In genomic region chr11:45577755-45578154, GRCh38 we compare ENCODE assay signal across 18 cellular contexts.
DNase-seq lines count a peak whose midpoint lies in the region.
"Had no signal": no experiment of that assay in that cellular context is flagged by ENCODE, and none has a peak within 500 bp of the region (broad histone marks: within the 10 kb centered on the region; RNA-seq: fewer than 3 reads in every experiment).

No MANE protein-coding gene starts in this region.

- H3K9ac ChIP-seq in HUES6 (ENCODE audit: low read length) = no peak overlapping the region
- H3K9ac ChIP-seq in NT2/D1 (ENCODE audit: insufficient read length, low read depth) = no peak overlapping the region
- H3K9ac ChIP-seq: GM23248, SK-N-SH had no signal

- H3K27me3 ChIP-seq in HUES6 (ENCODE audit: control insufficient read depth, insufficient read depth, low read length) (0 out of 2 replicates have a peak, but pooled peaks cover 9% of the 10 kb centered on the region), NT2/D1 (ENCODE audit: insufficient read depth, insufficient read length) (peaks cover 20% of the 10 kb centered on the region)

- peak; percentile 44 for DNase-seq in NT2/D1 (ENCODE audit: low read depth, low spot score)
- DNase-seq in iPS DF 4.7 (ENCODE audit: extremely low read depth, low spot score) = peak; percentile 22
- DNase-seq in posterior vena cava (ENCODE audit: low spot score) = peak; percentile 41
- no peak for DNase-seq in NCI-H2081 (lab: John Stamatoyannopoulos, UW)
- DNase-seq in NCI-H748 (lab: John Stamatoyannopoulos, UW; ENCODE audit: unreplicated experiment) = no peak
- no peak for DNase-seq in medulla oblongata (ENCODE audit: extremely low spot score)
- DNase-seq: CD4-positive, CD25-positive, alpha-beta regulatory T cell; DMS79; GM23248; NCI-H1105; NCI-H1694; NCI-H2081 treated with DMSO at 0.1 percent for 48 hours; NCI-H2171 treated with DMSO at 0.1 percent for 48 hours; NCI-H446 treated with DMSO at 0.1 percent for 48 hours; NCI-H748 treated with DMSO at 0.1 percent for 48 hours; SIG-M5 had no signal

- H3K4me1 ChIP-seq in HUES6 (ENCODE audit: control insufficient read depth, insufficient read depth, low read length) = peaks cover 15% of the 10 kb centered on the region
- H3K4me1 ChIP-seq in NT2/D1 (ENCODE audit: insufficient read depth, insufficient read length) = peaks cover 16% of the 10 kb centered on the region

- H3K9me3 ChIP-seq in HUES6 (ENCODE audit: control insufficient read depth, insufficient read depth, low read depth, low read length) = no peaks in the 10 kb centered on the region
- no peaks in the 10 kb centered on the region for H3K9me3 ChIP-seq in NT2/D1 (ENCODE audit: insufficient read depth, low read length)
- H3K9me3 ChIP-seq: SK-N-SH had no signal

- intact Hi-C loops in posterior vena cava (cut with DNase I) = loop anchor here in 1 of 2 donors (2.0 kb wide), 1 partner anchor 71 kb away; no protein-coding TSS in a partner anchor

- H3K36me3 ChIP-seq in HUES6 (ENCODE audit: control insufficient read depth, insufficient read depth, low read length) (no peaks in the 10 kb centered on the region), NT2/D1 (ENCODE audit: insufficient read depth, insufficient read length, low read length) (no peaks in the 10 kb centered on the region)

- peak overlapping the region; percentile 1; the same call in 1 of the 2 replicates for H3K27ac ChIP-seq in HUES6 (ENCODE audit: low read depth, low read length)
- H3K27ac ChIP-seq: GM23248 had no signal

- H3K4me3 ChIP-seq in HUES6 (ENCODE audit: low read depth, low read length) (no peak overlapping the region), NT2/D1 (ENCODE audit: insufficient read length, low read depth) (no peak overlapping the region)
- H3K4me3 ChIP-seq: GM23248 had no signal

Comparison
In these comparisons a context has a peak if more than half of its experiments do, and no peak if none do; other contexts are left out.
1. DNase-seq: peak in NT2/D1 (single experiment), iPS DF 4.7 (single experiment) and posterior vena cava (single experiment); none in NCI-H2081 (0 of 2), NCI-H748 (single experiment) and medulla oblongata (single experiment).